ENCODE assay signal across 1 cellular context in the genomic region with DNA sequence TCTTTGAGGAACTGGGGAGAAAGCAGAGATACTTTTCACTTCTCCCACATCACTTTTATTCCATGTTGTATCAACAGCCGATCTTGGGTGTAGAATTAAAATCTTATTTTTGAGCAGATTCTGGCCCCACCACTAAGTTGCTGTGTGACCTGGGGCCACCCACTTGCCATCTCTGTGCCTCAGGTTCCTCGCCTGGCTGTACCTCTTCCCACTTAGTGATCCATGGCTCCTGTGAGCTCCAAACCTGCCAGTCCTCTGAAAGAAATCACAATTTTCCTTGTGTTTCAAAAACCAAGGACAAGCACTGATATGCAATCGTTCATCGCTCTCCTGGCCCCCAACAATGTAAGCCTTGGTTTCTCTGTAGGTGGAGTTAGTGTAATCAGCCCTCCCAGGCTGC.
TF ChIP-seq lines count a peak whose summit lies in the region.

No MANE protein-coding gene starts in this region.

TF ChIP-seq in IMR-90, 13 proteins besides CTCF, POLR2A, EP300 and RAD21 (continued from another document):
- TF ChIP-seq, protein P1, sequence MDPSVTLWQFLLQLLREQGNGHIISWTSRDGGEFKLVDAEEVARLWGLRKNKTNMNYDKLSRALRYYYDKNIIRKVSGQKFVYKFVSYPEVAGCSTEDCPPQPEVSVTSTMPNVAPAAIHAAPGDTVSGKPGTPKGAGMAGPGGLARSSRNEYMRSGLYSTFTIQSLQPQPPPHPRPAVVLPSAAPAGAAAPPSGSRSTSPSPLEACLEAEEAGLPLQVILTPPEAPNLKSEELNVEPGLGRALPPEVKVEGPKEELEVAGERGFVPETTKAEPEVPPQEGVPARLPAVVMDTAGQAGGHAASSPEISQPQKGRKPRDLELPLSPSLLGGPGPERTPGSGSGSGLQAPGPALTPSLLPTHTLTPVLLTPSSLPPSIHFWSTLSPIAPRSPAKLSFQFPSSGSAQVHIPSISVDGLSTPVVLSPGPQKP (IDR thresholded peaks at IDR 0.05; ENCODE audit: borderline replicate concordance, low read depth, low read length) = no peak
- no peak for TF ChIP-seq BHLHE40 (IDR thresholded peaks at IDR 0.05; ENCODE audit: low read depth, low read length)
TF ChIP-seq in IMR-90: peak in this region for 0.
